1 cellular context compared by ENCODE assay signal in the genomic region with DNA sequence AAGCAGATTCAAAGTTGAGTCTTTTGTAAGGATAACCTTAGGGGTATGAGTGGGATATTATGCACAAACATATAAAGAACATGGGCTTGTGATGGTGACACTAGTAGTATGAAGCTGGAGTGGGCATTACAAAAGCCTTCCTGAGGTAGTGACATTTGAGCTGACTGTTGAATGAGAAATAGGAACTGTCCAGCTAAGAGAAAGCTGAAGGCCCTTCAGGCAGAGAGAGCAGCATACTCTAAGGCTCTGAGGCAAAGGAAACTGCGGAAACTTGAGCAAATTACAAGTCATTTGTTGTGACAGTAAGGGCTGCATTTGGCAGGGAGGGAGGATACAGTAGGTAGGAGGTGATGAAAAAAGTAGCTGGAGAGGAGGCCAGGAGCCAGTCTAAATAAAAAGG.
A peak's percentile ranks its signal among the peaks of the same experiment; 100 is the strongest.
TF ChIP-seq lines count a peak whose summit lies in the region.

No MANE protein-coding gene starts in this region.

TF ChIP-seq in HepG2, 621 proteins besides CTCF, POLR2A, EP300 and RAD21 (continued from another document):
- TF ChIP-seq, protein P1, sequence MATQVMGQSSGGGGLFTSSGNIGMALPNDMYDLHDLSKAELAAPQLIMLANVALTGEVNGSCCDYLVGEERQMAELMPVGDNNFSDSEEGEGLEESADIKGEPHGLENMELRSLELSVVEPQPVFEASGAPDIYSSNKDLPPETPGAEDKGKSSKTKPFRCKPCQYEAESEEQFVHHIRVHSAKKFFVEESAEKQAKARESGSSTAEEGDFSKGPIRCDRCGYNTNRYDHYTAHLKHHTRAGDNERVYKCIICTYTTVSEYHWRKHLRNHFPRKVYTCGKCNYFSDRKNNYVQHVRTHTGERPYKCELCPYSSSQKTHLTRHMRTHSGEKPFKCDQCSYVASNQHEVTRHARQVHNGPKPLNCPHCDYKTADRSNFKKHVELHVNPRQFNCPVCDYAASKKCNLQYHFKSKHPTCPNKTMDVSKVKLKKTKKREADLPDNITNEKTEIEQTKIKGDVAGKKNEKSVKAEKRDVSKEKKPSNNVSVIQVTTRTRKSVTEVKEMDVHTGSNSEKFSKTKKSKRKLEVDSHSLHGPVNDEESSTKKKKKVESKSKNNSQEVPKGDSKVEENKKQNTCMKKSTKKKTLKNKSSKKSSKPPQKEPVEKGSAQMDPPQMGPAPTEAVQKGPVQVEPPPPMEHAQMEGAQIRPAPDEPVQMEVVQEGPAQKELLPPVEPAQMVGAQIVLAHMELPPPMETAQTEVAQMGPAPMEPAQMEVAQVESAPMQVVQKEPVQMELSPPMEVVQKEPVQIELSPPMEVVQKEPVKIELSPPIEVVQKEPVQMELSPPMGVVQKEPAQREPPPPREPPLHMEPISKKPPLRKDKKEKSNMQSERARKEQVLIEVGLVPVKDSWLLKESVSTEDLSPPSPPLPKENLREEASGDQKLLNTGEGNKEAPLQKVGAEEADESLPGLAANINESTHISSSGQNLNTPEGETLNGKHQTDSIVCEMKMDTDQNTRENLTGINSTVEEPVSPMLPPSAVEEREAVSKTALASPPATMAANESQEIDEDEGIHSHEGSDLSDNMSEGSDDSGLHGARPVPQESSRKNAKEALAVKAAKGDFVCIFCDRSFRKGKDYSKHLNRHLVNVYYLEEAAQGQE (IDR thresholded peaks at IDR 0.05; ENCODE audit: borderline replicate concordance in 1 of 2, low read depth in 1 of 2, low read length in 2 of 2): peak in 1 of 2 experiments; percentile 82
- no peak for TF ChIP-seq AHR (CRISPR knock-in tag; IDR thresholded peaks at IDR 0.05)
- no peak for TF ChIP-seq EEA1 (CRISPR knock-in tag; IDR thresholded peaks at IDR 0.05; ENCODE audit: borderline replicate concordance)
- no peak for TF ChIP-seq CEBPB (IDR thresholded peaks at IDR 0.05; ENCODE audit: borderline replicate concordance, low read depth, low read length)
- TF ChIP-seq MTF2 (CRISPR knock-in tag; IDR thresholded peaks at IDR 0.05; ENCODE audit: borderline replicate concordance): no peak
- TF ChIP-seq ZKSCAN8 (CRISPR knock-in tag; IDR thresholded peaks at IDR 0.05; ENCODE audit: borderline replicate concordance): no peak
- TF ChIP-seq, protein P2, sequence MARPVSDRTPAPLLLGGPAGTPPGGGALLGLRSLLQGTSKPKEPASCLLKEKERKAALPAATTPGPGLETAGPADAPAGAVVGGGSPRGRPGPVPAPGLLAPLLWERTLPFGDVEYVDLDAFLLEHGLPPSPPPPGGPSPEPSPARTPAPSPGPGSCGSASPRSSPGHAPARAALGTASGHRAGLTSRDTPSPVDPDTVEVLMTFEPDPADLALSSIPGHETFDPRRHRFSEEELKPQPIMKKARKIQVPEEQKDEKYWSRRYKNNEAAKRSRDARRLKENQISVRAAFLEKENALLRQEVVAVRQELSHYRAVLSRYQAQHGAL (CRISPR knock-in tag; IDR thresholded peaks at IDR 0.05; ENCODE audit: not compliant biosample characterization): no peak
- TF ChIP-seq MIER2 (CRISPR knock-in tag; IDR thresholded peaks at IDR 0.05): 0 out of 2 replicates have a peak, but pooled peaks have one; percentile 64
- TF ChIP-seq, protein P3, sequence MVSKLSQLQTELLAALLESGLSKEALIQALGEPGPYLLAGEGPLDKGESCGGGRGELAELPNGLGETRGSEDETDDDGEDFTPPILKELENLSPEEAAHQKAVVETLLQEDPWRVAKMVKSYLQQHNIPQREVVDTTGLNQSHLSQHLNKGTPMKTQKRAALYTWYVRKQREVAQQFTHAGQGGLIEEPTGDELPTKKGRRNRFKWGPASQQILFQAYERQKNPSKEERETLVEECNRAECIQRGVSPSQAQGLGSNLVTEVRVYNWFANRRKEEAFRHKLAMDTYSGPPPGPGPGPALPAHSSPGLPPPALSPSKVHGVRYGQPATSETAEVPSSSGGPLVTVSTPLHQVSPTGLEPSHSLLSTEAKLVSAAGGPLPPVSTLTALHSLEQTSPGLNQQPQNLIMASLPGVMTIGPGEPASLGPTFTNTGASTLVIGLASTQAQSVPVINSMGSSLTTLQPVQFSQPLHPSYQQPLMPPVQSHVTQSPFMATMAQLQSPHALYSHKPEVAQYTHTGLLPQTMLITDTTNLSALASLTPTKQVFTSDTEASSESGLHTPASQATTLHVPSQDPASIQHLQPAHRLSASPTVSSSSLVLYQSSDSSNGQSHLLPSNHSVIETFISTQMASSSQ (IDR thresholded peaks at IDR 0.05; ENCODE audit: low read depth): no peak
- TF ChIP-seq, protein P3 (CRISPR knock-in tag; IDR thresholded peaks at IDR 0.05; ENCODE audit: borderline replicate concordance): no peak
- TF ChIP-seq, protein P4, sequence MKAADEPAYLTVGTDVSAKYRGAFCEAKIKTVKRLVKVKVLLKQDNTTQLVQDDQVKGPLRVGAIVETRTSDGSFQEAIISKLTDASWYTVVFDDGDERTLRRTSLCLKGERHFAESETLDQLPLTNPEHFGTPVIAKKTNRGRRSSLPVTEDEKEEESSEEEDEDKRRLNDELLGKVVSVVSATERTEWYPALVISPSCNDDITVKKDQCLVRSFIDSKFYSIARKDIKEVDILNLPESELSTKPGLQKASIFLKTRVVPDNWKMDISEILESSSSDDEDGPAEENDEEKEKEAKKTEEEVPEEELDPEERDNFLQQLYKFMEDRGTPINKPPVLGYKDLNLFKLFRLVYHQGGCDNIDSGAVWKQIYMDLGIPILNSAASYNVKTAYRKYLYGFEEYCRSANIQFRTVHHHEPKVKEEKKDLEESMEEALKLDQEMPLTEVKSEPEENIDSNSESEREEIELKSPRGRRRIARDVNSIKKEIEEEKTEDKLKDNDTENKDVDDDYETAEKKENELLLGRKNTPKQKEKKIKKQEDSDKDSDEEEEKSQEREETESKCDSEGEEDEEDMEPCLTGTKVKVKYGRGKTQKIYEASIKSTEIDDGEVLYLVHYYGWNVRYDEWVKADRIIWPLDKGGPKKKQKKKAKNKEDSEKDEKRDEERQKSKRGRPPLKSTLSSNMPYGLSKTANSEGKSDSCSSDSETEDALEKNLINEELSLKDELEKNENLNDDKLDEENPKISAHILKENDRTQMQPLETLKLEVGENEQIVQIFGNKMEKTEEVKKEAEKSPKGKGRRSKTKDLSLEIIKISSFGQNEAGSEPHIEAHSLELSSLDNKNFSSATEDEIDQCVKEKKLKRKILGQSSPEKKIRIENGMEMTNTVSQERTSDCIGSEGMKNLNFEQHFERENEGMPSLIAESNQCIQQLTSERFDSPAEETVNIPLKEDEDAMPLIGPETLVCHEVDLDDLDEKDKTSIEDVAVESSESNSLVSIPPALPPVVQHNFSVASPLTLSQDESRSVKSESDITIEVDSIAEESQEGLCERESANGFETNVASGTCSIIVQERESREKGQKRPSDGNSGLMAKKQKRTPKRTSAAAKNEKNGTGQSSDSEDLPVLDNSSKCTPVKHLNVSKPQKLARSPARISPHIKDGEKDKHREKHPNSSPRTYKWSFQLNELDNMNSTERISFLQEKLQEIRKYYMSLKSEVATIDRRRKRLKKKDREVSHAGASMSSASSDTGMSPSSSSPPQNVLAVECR (CRISPR knock-in tag; IDR thresholded peaks at IDR 0.05; ENCODE audit: borderline replicate concordance): no peak
- TF ChIP-seq ZNF589 (CRISPR knock-in tag; conservative IDR thresholded peaks at IDR 0.05): no peak
- no peak for TF ChIP-seq NFE2 (CRISPR knock-in tag; IDR thresholded peaks at IDR 0.05)
